Comparison of ENCODE assay signal across 17 cellular contexts in genomic region chr22:37862570-37863325, GRCh38. TPM values are rescaled to one million over a fixed set of nuclear protein-coding genes. Genes with fewer than 3 reads are reported as not detected.
DNase-seq lines count a peak whose midpoint lies in the region; ATAC-seq and FAIRE-seq lines count a peak whose summit lies in the region.
"Had no signal": no experiment of that assay in that cellular context is flagged by ENCODE, and none has a peak within 500 bp of the region (broad histone marks: within the 10 kb centered on the region; RNA-seq: fewer than 3 reads in every experiment).

No MANE protein-coding gene starts in this region.

- peak overlapping the region; percentile 58 for H3K27ac Mint-ChIP-seq in activated naive CD8-positive, alpha-beta T cell treated with anti-CD3 and anti-CD28 coated beads for 36 hours
- H3K27ac Mint-ChIP-seq in activated naive CD8-positive, alpha-beta T cell treated with anti-CD3 and anti-CD28 coated beads, Interleukin-2, amount 50 U/mL, for 24 hours = no peak overlapping the region
- H3K27ac Mint-ChIP-seq: stimulated activated naive CD8-positive, alpha-beta T cell treated with anti-CD3 and anti-CD28 coated beads, Interleukin-15, Interleukin-2, amounts not matched to agents 100 ng/mL and 50 ng/mL, for 24 hours had no signal

- H3K9ac ChIP-seq in adipocyte (ENCODE audit: low read length) = peak overlapping the region; percentile 13

- H3K27ac ChIP-seq in small intestine (ENCODE audit: low read depth in 1 of 2, low read length in 1 of 2) = no peak overlapping the region
- H3K27ac ChIP-seq: vagina had no signal

- H3K4me3 Mint-ChIP-seq in activated naive CD8-positive, alpha-beta T cell treated with anti-CD3 and anti-CD28 coated beads for 36 hours = no peak overlapping the region
- no peak overlapping the region for H3K4me3 Mint-ChIP-seq in activated naive CD8-positive, alpha-beta T cell treated with anti-CD3 and anti-CD28 coated beads, Interleukin-2, amount 50 U/mL, for 24 hours
- H3K4me3 Mint-ChIP-seq: effector memory CD8-positive, alpha-beta T cell; immature natural killer cell; stimulated activated naive CD8-positive, alpha-beta T cell treated with anti-CD3 and anti-CD28 coated beads, Interleukin-15, Interleukin-2, amounts not matched to agents 100 ng/mL and 50 ng/mL, for 24 hours had no signal

- no peak for DNase-seq in activated naive CD8-positive, alpha-beta T cell treated with anti-CD3 and anti-CD28 coated beads for 36 hours
- DNase-seq in activated naive CD8-positive, alpha-beta T cell treated with anti-CD3 and anti-CD28 coated beads, Interleukin-2, amount 50 U/mL, for 24 hours = no peak
- no peak for DNase-seq in adipocyte (ENCODE audit: low read depth)
- no peak for DNase-seq in left ventricle myocardium superior
- DNase-seq in small intestine = peak; percentile 17
- no peak for DNase-seq in AG08396 (ENCODE audit: low spot score)
- DNase-seq in pons (ENCODE audit: low spot score) = no peak

- no peaks in the 10 kb centered on the region for H3K9me3 Mint-ChIP-seq in activated naive CD8-positive, alpha-beta T cell treated with anti-CD3 and anti-CD28 coated beads for 36 hours
- no peaks in the 10 kb centered on the region for H3K9me3 Mint-ChIP-seq in activated naive CD8-positive, alpha-beta T cell treated with anti-CD3 and anti-CD28 coated beads, Interleukin-2, amount 50 U/mL, for 24 hours
- H3K9me3 Mint-ChIP-seq: activated naive CD4-positive, alpha-beta T cell treated with anti-CD3 and anti-CD28 coated beads, Interleukin-2, amount 50 U/mL, for 72 hours; effector memory CD8-positive, alpha-beta T cell; immature natural killer cell; stimulated activated naive CD8-positive, alpha-beta T cell treated with anti-CD3 and anti-CD28 coated beads, Interleukin-15, Interleukin-2, amounts not matched to agents 100 ng/mL and 50 ng/mL, for 24 hours had no signal

- peaks cover 83% of the 10 kb centered on the region for H3K36me3 ChIP-seq in adipocyte (ENCODE audit: control insufficient read depth, insufficient read depth, low read length, severe bottlenecking)
- H3K36me3 ChIP-seq in small intestine (ENCODE audit: control insufficient read depth in 2 of 2, insufficient read depth in 2 of 2, low read length in 2 of 2) = peaks cover 14 to 22% of the 10 kb centered on the region in 2 donors

- H3K27me3 ChIP-seq in adipocyte (replicated peaks; ENCODE audit: control insufficient read depth, insufficient read depth, low read length) (no peaks in the 10 kb centered on the region), small intestine (ENCODE audit: control insufficient read depth in 2 of 2, insufficient read depth in 2 of 2, low read length in 2 of 2) (no peaks in the 10 kb centered on the region)
- H3K27me3 ChIP-seq: vagina had no signal

- H3K4me3 ChIP-seq in adipocyte (ENCODE audit: low read length) (no peak overlapping the region), small intestine (ENCODE audit: low read depth in 1 of 2, low read length in 2 of 2) (no peak overlapping the region)
- H3K4me3 ChIP-seq: smooth muscle cell, vagina had no signal

- no peak for FAIRE-seq in small intestine (lab: Jason Lieb, UNC)
- FAIRE-seq: frontal cortex had no signal

- ATAC-seq in activated naive CD8-positive, alpha-beta T cell treated with anti-CD3 and anti-CD28 coated beads, Interleukin-2, amount 50 U/mL, for 24 hours = no peak
- ATAC-seq in left ventricle myocardium superior = peak; percentile 55
- no peak for ATAC-seq in HG02571 (IDR thresholded peaks at IDR 0.05; ENCODE audit: unreplicated experiment)

- intact Hi-C loops in left ventricle myocardium superior (cut with micrococcal nuclease) = loop anchor here (2.0 kb wide), 1 partner anchor 44 kb away; no protein-coding TSS in a partner anchor

- peaks cover 42% of the 10 kb centered on the region for H3K36me3 Mint-ChIP-seq in activated naive CD8-positive, alpha-beta T cell treated with anti-CD3 and anti-CD28 coated beads for 36 hours
- peaks cover 71% of the 10 kb centered on the region for H3K36me3 Mint-ChIP-seq in activated naive CD8-positive, alpha-beta T cell treated with anti-CD3 and anti-CD28 coated beads, Interleukin-2, amount 50 U/mL, for 24 hours (ENCODE audit: low read depth)

- H3K9me3 ChIP-seq in adipocyte (ENCODE audit: control insufficient read depth, low read length) (no peaks in the 10 kb centered on the region), small intestine (ENCODE audit: control insufficient read depth, low read depth) (no peaks in the 10 kb centered on the region)
- H3K9me3 ChIP-seq: vagina had no signal

- H3K4me1 ChIP-seq in adipocyte (ENCODE audit: control insufficient read depth, insufficient read depth, low read length) = no peaks in the 10 kb centered on the region
- no peaks in the 10 kb centered on the region for H3K4me1 ChIP-seq in small intestine (ENCODE audit: control insufficient read depth in 2 of 2, insufficient read depth in 1 of 2, low read depth in 1 of 2, low read length in 1 of 2)
- H3K4me1 ChIP-seq: vagina had no signal

- peaks cover 7% of the 10 kb centered on the region for H3K4me1 Mint-ChIP-seq in activated naive CD8-positive, alpha-beta T cell treated with anti-CD3 and anti-CD28 coated beads for 36 hours
- H3K4me1 Mint-ChIP-seq in activated naive CD8-positive, alpha-beta T cell treated with anti-CD3 and anti-CD28 coated beads, Interleukin-2, amount 50 U/mL, for 24 hours = peaks cover 6% of the 10 kb centered on the region

- 59 to 81% (median 60%) methylated on average over 7 of the region's 7 CpGs for WGBS in small intestine, 3 donors

- no peaks in the 10 kb centered on the region for H3K27me3 Mint-ChIP-seq in activated naive CD8-positive, alpha-beta T cell treated with anti-CD3 and anti-CD28 coated beads for 36 hours
- no peaks in the 10 kb centered on the region for H3K27me3 Mint-ChIP-seq in activated naive CD8-positive, alpha-beta T cell treated with anti-CD3 and anti-CD28 coated beads, Interleukin-2, amount 50 U/mL, for 24 hours
- H3K27me3 Mint-ChIP-seq: effector memory CD8-positive, alpha-beta T cell; stimulated activated naive CD8-positive, alpha-beta T cell treated with anti-CD3 and anti-CD28 coated beads, Interleukin-15, Interleukin-2, amounts not matched to agents 100 ng/mL and 50 ng/mL, for 24 hours had no signal

RNA-seq across cellular contexts. Expression of gene EIF3L, which starts 13.5 kb away (rescaled TPM):
- total RNA-seq in activated naive CD8-positive, alpha-beta T cell treated with anti-CD3 and anti-CD28 coated beads for 36 hours = 100 to 1,000 TPM; 656 to 671 TPM
- 403 TPM for total RNA-seq in left ventricle myocardium superior
- 100 to 1,000 TPM; 176 to 381 (median 266) TPM for polyA plus RNA-seq in small intestine

RNA-seq across cellular contexts. Expression of gene ANKRD54, which starts 18.6 kb away (rescaled TPM):
- 10 to 100 TPM; 20.2 to 21.9 TPM for total RNA-seq in activated naive CD8-positive, alpha-beta T cell treated with anti-CD3 and anti-CD28 coated beads for 36 hours
- total RNA-seq in left ventricle myocardium superior = 17.8 TPM
- 10 to 100 TPM; 15.4 to 21.7 (median 19.6) TPM for polyA plus RNA-seq in small intestine

RNA-seq across cellular contexts. Expression of gene GALR3, which starts 39.6 kb away (rescaled TPM):
- not detected for total RNA-seq in activated naive CD8-positive, alpha-beta T cell treated with anti-CD3 and anti-CD28 coated beads for 36 hours
- total RNA-seq in left ventricle myocardium superior = not detected
- polyA plus RNA-seq in small intestine = not detected
- total RNA-seq: activated naive CD4-positive, alpha-beta T cell treated with anti-CD3 and anti-CD28 coated beads, Interleukin-2, amount 50 U/mL, for 72 hours; frontal cortex; mesenteric fat pad; smooth muscle cell; T-helper 2 cell treated with Interferon-gamma antibody and Interleukin-4, amounts not matched to agents 100 ng/mL and 5 ng/mL, for 36 hours; vagina had no signal
- polyA plus RNA-seq: immature natural killer cell, smooth muscle cell had no signal

RNA-seq across cellular contexts. Expression of gene MICALL1, which starts 43.3 kb away (rescaled TPM):
- 10 to 100 TPM; 14.2 to 16.6 TPM for total RNA-seq in activated naive CD8-positive, alpha-beta T cell treated with anti-CD3 and anti-CD28 coated beads for 36 hours
- total RNA-seq in left ventricle myocardium superior = 20.1 TPM
- polyA plus RNA-seq in small intestine = 10 to 100 TPM in 2 of 3 donors, 1 to 10 TPM in 1; 8.4 to 16.4 (median 10.3) TPM

RNA-seq across cellular contexts. Expression of gene GCAT, which starts 55.0 kb away (rescaled TPM):
- total RNA-seq in activated naive CD8-positive, alpha-beta T cell treated with anti-CD3 and anti-CD28 coated beads for 36 hours = 10 to 100 TPM; 11.6 to 12.9 TPM
- total RNA-seq in left ventricle myocardium superior = 42.0 TPM
- 10 to 100 TPM in 1 of 3 donors, 1 to 10 TPM in 2; 2.9 to 12.3 (median 6.8) TPM for polyA plus RNA-seq in small intestine
